In the genomic region with DNA sequence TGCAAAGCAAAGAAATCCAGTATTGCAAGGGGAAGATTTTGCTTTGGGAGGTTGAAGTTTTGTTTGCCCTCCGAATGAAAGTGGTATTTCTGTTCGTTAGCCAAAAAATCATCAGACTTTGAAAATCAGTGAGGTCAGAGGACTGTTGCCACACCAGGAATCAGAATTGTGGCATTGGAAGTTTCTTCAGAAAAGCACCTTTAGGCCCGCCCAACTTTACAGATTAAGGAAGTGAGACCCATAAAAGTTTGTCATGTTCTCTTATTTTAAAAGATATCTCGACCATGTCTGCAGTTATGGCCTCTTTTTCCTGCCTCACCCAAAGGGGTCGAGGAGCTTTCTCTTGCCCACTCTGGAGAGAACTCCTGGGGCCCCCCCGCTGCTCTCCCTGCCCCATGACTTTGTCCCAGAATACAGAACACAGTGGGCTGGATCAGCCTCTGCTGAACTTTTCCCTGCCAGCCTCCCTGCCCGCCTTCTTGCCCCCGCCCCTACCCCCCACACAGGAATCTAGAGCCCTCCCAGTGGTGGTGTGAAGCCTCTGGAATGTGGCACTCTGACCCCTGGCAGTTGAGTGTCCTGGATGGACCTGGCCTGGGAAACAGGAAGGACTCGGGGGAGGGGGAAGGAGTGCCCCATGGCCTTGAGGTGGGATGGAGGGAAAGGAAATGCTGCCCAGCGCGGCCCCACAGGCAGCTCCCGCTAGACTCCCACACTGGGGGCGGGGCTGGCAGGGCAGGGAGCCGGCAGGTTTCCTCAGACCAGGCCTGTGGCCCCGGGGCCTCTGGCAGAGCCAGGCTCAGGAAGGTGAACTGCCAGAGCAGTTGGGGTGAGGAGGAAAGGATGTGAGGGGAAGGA, we compare ENCODE assay signal across 1 cellular context.
TF ChIP-seq lines count a peak whose summit lies in the region.

No MANE protein-coding gene starts in this region.

TF ChIP-seq in IMR-90, 13 proteins besides CTCF, POLR2A, EP300 and RAD21 (continued from another document):
- TF ChIP-seq, protein P1, sequence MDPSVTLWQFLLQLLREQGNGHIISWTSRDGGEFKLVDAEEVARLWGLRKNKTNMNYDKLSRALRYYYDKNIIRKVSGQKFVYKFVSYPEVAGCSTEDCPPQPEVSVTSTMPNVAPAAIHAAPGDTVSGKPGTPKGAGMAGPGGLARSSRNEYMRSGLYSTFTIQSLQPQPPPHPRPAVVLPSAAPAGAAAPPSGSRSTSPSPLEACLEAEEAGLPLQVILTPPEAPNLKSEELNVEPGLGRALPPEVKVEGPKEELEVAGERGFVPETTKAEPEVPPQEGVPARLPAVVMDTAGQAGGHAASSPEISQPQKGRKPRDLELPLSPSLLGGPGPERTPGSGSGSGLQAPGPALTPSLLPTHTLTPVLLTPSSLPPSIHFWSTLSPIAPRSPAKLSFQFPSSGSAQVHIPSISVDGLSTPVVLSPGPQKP (IDR thresholded peaks at IDR 0.05; ENCODE audit: borderline replicate concordance, low read depth, low read length), result no peak
- no peak for TF ChIP-seq CEBPB (IDR thresholded peaks at IDR 0.05; ENCODE audit: low read depth, low read length)
